9 cellular contexts compared by ENCODE assay signal in genomic region chrX:65696613-65697012, GRCh38. TPM values are rescaled to one million over a fixed set of nuclear protein-coding genes. Genes with fewer than 3 reads are reported as not detected.
DNase-seq lines count a peak whose midpoint lies in the region; ATAC-seq lines count a peak whose summit lies in the region.
"Had no signal": no experiment of that assay in that cellular context is flagged by ENCODE, and none has a peak within 500 bp of the region (broad histone marks: within the 10 kb centered on the region; RNA-seq: fewer than 3 reads in every experiment).

No MANE protein-coding gene starts in this region.

- H3K27me3 ChIP-seq in BLaER1, result peaks cover 3% of the 10 kb centered on the region; the same call in 1 of the 2 replicates
- no peaks in the 10 kb centered on the region for H3K27me3 ChIP-seq in naive thymus-derived CD4-positive, alpha-beta T cell (ENCODE audit: control insufficient read depth in 2 of 2, insufficient read depth in 2 of 2, low read length in 2 of 2)

- peak overlapping the region; percentile 90 for H3K4me2 ChIP-seq in BLaER1

- no peaks in the 10 kb centered on the region for H3K9me3 Mint-ChIP-seq in activated naive CD8-positive, alpha-beta T cell treated with anti-CD3 and anti-CD28 coated beads, Interleukin-2, amount 50 U/mL, for 24 hours
- peaks cover 0 to 2% (median 0%) of the 10 kb centered on the region in 11 donors for H3K9me3 Mint-ChIP-seq in naive thymus-derived CD4-positive, alpha-beta T cell

- intact Hi-C loops in naive thymus-derived CD4-positive, alpha-beta T cell (cut with micrococcal nuclease), result loop anchor here (2.0 to 10.0 kb wide), 3 partner anchors 18 to 288 kb away; no protein-coding TSS in a partner anchor
- intact Hi-C loops in posterior cingulate gyrus (cut with DNase I) (no loop called here), head of caudate nucleus (cut with DNase I) (no loop called here)

- DNase-seq in Jurkat, Clone E6-1 (ENCODE audit: low read depth, low spot score), result peak; percentile 50
- no peak for DNase-seq in activated naive CD8-positive, alpha-beta T cell treated with anti-CD3 and anti-CD28 coated beads, Interleukin-2, amount 50 U/mL, for 24 hours
- no peak for DNase-seq in naive thymus-derived CD4-positive, alpha-beta T cell
- no peak for DNase-seq in posterior cingulate gyrus
- DNase-seq in NCI-H345 (lab: John Stamatoyannopoulos, UW), result no peak
- DNase-seq in head of caudate nucleus, result no peak
- DNase-seq: NCI-H2081 treated with DMSO at 0.1 percent for 48 hours had no signal

- peak overlapping the region; percentile 95 for H3K27ac Mint-ChIP-seq in activated naive CD8-positive, alpha-beta T cell treated with anti-CD3 and anti-CD28 coated beads, Interleukin-2, amount 50 U/mL, for 24 hours
- peak overlapping the region; percentile 91 to 98 (median 93) for H3K27ac Mint-ChIP-seq in naive thymus-derived CD4-positive, alpha-beta T cell

- peaks cover 96% of the 10 kb centered on the region for H3K4me1 Mint-ChIP-seq in activated naive CD8-positive, alpha-beta T cell treated with anti-CD3 and anti-CD28 coated beads, Interleukin-2, amount 50 U/mL, for 24 hours
- peaks cover 36 to 100% (median 83%) of the 10 kb centered on the region in 7 donors for H3K4me1 Mint-ChIP-seq in naive thymus-derived CD4-positive, alpha-beta T cell

- peaks cover 48% of the 10 kb centered on the region for H3K36me3 Mint-ChIP-seq in activated naive CD8-positive, alpha-beta T cell treated with anti-CD3 and anti-CD28 coated beads, Interleukin-2, amount 50 U/mL, for 24 hours (ENCODE audit: low read depth)
- H3K36me3 Mint-ChIP-seq in naive thymus-derived CD4-positive, alpha-beta T cell, result peaks cover 4 to 30% (median 13%) of the 10 kb centered on the region in 5 donors

- H3K4me3 ChIP-seq in BLaER1, result no peak overlapping the region
- H3K4me3 ChIP-seq in Jurkat, Clone E6-1 (ENCODE audit: low read length), result peak overlapping the region; percentile 13; the same call in 1 of the 2 replicates
- H3K4me3 ChIP-seq in naive thymus-derived CD4-positive, alpha-beta T cell (ENCODE audit: low read length), result peak overlapping the region; percentile 36

- H3K27ac ChIP-seq in BLaER1, result peak overlapping the region; percentile 96
- H3K27ac ChIP-seq in naive thymus-derived CD4-positive, alpha-beta T cell (ENCODE audit: low read depth, low read length), result peak overlapping the region; percentile 68

- H4K20me1 ChIP-seq in BLaER1, result peaks cover 21% of the 10 kb centered on the region

- H3K9ac ChIP-seq in BLaER1, result peak overlapping the region; percentile 83; the same call in 1 of the 2 replicates

- no peaks in the 10 kb centered on the region for H3K27me3 Mint-ChIP-seq in activated naive CD8-positive, alpha-beta T cell treated with anti-CD3 and anti-CD28 coated beads, Interleukin-2, amount 50 U/mL, for 24 hours
- H3K27me3 Mint-ChIP-seq in naive thymus-derived CD4-positive, alpha-beta T cell, result no peaks in the 10 kb centered on the region

- peak overlapping the region; percentile 64 for H3K4me3 Mint-ChIP-seq in activated naive CD8-positive, alpha-beta T cell treated with anti-CD3 and anti-CD28 coated beads, Interleukin-2, amount 50 U/mL, for 24 hours
- peak overlapping the region; percentile 73 to 93 (median 84) for H3K4me3 Mint-ChIP-seq in naive thymus-derived CD4-positive, alpha-beta T cell

- CTCF ChIA-PET in naive thymus-derived CD4-positive, alpha-beta T cell (lab: Charles Lee), result interaction anchor here (0.8 kb wide), 1 partner anchor 101 kb away, joined by 4 read pairs; no protein-coding TSS in a partner anchor

- H3K4me1 ChIP-seq in BLaER1, result peaks cover 78% of the 10 kb centered on the region
- H3K4me1 ChIP-seq in naive thymus-derived CD4-positive, alpha-beta T cell (ENCODE audit: control insufficient read depth in 2 of 2, insufficient read depth in 2 of 2, low read length in 2 of 2), result peaks cover 76 to 79% of the 10 kb centered on the region in 2 donors

- ATAC-seq in activated naive CD8-positive, alpha-beta T cell treated with anti-CD3 and anti-CD28 coated beads, Interleukin-2, amount 50 U/mL, for 24 hours, result no peak
- ATAC-seq in naive thymus-derived CD4-positive, alpha-beta T cell, result no peak
- ATAC-seq in GM21367 (IDR thresholded peaks at IDR 0.05; ENCODE audit: unreplicated experiment), result no peak

- no peaks in the 10 kb centered on the region for H3K9me3 ChIP-seq in BLaER1
- no peaks in the 10 kb centered on the region for H3K9me3 ChIP-seq in naive thymus-derived CD4-positive, alpha-beta T cell (ENCODE audit: control insufficient read depth in 2 of 3, low read length in 3 of 3)

- POLR2A ChIA-PET in naive thymus-derived CD4-positive, alpha-beta T cell (lab: Charles Lee), result interaction anchor here (0.7 to 2.1 kb wide), 6 partner anchors 8 to 52 kb away, joined by 3 to 8 read pairs (median 3); partner anchors contain the start of gene MSN

- H3K36me3 ChIP-seq in BLaER1, result peaks cover 12% of the 10 kb centered on the region; the same call in 1 of the 2 replicates
- H3K36me3 ChIP-seq in naive thymus-derived CD4-positive, alpha-beta T cell (ENCODE audit: control insufficient read depth in 2 of 3, insufficient read depth in 3 of 3, low read length in 3 of 3), result no peaks in the 10 kb centered on the region

RNA-seq across cellular contexts. Expression of gene MSN, which starts 29.2 kb away (rescaled TPM):
- polyA plus RNA-seq in Jurkat, Clone E6-1 (2012; ENCODE audit: insufficient read depth, insufficient read length), result 386 TPM
- 100 to 1,000 TPM; 267 to 635 (median 274) TPM for total RNA-seq in naive thymus-derived CD4-positive, alpha-beta T cell
- 100 to 1,000 TPM; 485 to 550 TPM for polyA plus RNA-seq in naive thymus-derived CD4-positive, alpha-beta T cell

Comparison
In these comparisons a context has a peak if more than half of its experiments do, and no peak if none do; other contexts are left out.
1. intact Hi-C loops: an anchor here in naive thymus-derived CD4-positive, alpha-beta T cell (2.0 to 10.0 kb wide); none called in posterior cingulate gyrus and head of caudate nucleus.